Comparison of ENCODE assay signal across 20 cellular contexts in the genomic region with DNA sequence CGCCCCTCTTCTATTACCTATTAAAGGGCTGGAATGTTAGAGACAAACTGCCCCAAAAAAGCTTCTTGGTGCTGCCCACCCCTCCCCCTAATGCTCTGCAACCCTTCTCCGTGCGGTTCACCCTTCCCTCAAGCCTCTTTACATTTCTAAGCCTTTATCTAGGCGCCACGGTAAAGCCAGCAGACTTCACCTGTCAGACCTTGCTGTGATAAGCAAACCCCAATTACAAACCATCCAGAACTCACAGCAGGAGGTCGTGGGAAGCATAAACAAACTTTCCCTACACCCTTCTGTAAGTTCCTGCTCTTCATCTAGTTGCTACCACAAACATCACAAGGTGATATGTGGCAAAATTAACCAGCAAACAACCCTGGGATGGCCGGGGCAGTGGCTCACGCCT. TPM values are rescaled to one million over a fixed set of nuclear protein-coding genes. Genes with fewer than 3 reads are reported as not detected.
A peak's percentile ranks its signal among the peaks of the same experiment; 100 is the strongest.
DNase-seq lines count a peak whose midpoint lies in the region; ATAC-seq, FAIRE-seq and TF ChIP-seq lines count a peak whose summit lies in the region.
"Had no signal": no experiment of that assay in that cellular context is flagged by ENCODE, and none has a peak within 500 bp of the region (broad histone marks: within the 10 kb centered on the region; RNA-seq: fewer than 3 reads in every experiment).

No MANE protein-coding gene starts in this region.

- H3K14ac ChIP-seq in H1 (ENCODE audit: insufficient read length): no peak overlapping the region

- H3F3A ChIP-seq in neural progenitor cell (ENCODE audit: low read depth): peaks cover 14% of the 10 kb centered on the region

- H3K27ac Mint-ChIP-seq in neural progenitor cell: no peak overlapping the region

- H3K36me3 ChIP-seq in HUES6 (ENCODE audit: control insufficient read depth, insufficient read depth, low read length): no peaks in the 10 kb centered on the region; the same call in 1 of the 2 replicates
- H3K36me3 ChIP-seq in H1 (ENCODE audit: control insufficient read depth in 2 of 4, insufficient read depth in 4 of 4, low read length in 3 of 4): no peaks in the 10 kb centered on the region
- no peaks in the 10 kb centered on the region for H3K36me3 ChIP-seq in neural progenitor cell
- no peaks in the 10 kb centered on the region for H3K36me3 ChIP-seq in Karpas-422 (ENCODE audit: insufficient read depth, low read length)

- no peak overlapping the region for H4K5ac ChIP-seq in H1 (ENCODE audit: insufficient read length, low read depth, low read length)

- no peak overlapping the region for H2AK5ac ChIP-seq in H1 (ENCODE audit: low read depth, low read length)

- no peak overlapping the region for H4K91ac ChIP-seq in H1 (replicated peaks; ENCODE audit: insufficient read length, low read length)

- peaks cover 6% of the 10 kb centered on the region; the same call in 1 of the 2 replicates for H3K9me3 ChIP-seq in HUES6 (ENCODE audit: control insufficient read depth, insufficient read depth, low read depth, low read length)
- H3K9me3 ChIP-seq in H1 (ENCODE audit: insufficient read depth in 2 of 2, low read depth in 1 of 2, low read length in 1 of 2): no peaks in the 10 kb centered on the region
- no peaks in the 10 kb centered on the region for H3K9me3 ChIP-seq in neural progenitor cell (ENCODE audit: low read depth)
- no peaks in the 10 kb centered on the region for H3K9me3 ChIP-seq in Karpas-422 (ENCODE audit: low read length)
- H3K9me3 ChIP-seq: Caco-2 had no signal

- no peak for TF ChIP-seq EP300 in H1 (IDR thresholded peaks at IDR 0.05; ENCODE audit: borderline replicate concordance in 1 of 2, low read depth in 2 of 2, low read length in 2 of 2)

- H3K79me1 ChIP-seq in H1 (ENCODE audit: low read depth, low read length): no peaks in the 10 kb centered on the region

- no peak for TF ChIP-seq CTCF in H1 (IDR thresholded peaks at IDR 0.05; ENCODE audit: control extremely low read depth in 1 of 3, insufficient read depth in 1 of 3, low read depth in 1 of 3, low read length in 3 of 3)
- TF ChIP-seq CTCF in neural progenitor cell (IDR thresholded peaks at IDR 0.05): no peak

- H3K9ac ChIP-seq in HUES6 (ENCODE audit: low read length) (no peak overlapping the region), H1 (replicated peaks in 1 of 4; ENCODE audit: extremely low read depth in 1 of 4, low read depth in 3 of 4, low read length in 3 of 4) (no peak overlapping the region), neural progenitor cell (no peak overlapping the region), Karpas-422 (ENCODE audit: low read length) (no peak overlapping the region)

- no peak overlapping the region for H2BK5ac ChIP-seq in H1 (ENCODE audit: low read depth, low read length)

- H3K27me3 ChIP-seq in HUES6 (ENCODE audit: control insufficient read depth, insufficient read depth, low read length) (peaks cover 16% of the 10 kb centered on the region), H1 (replicated peaks in 1 of 4; ENCODE audit: control insufficient read depth in 3 of 4, extremely low read depth in 1 of 4, insufficient read depth in 3 of 4, low read length in 3 of 4) (peaks cover 3 to 24% (median 20%) of the 10 kb centered on the region in 4 experiments; a peak in 4 of 7 replicates), neural progenitor cell (no peaks in the 10 kb centered on the region), Karpas-422 (ENCODE audit: low read length) (no peaks in the 10 kb centered on the region)

- no peak overlapping the region for H2BK12ac ChIP-seq in H1 (ENCODE audit: low read depth, low read length)

- H2BK120ac ChIP-seq in H1 (replicated peaks; ENCODE audit: low read depth, low read length): no peak overlapping the region

- TF ChIP-seq RAD21 in H1 (IDR thresholded peaks at IDR 0.05 in 1 of 2, conservative IDR thresholded peaks at IDR 0.05 in 1 of 2; ENCODE audit: low read depth in 2 of 2, low read length in 2 of 2): no peak

- H2AFZ ChIP-seq in H1 (ENCODE audit: low read length): no peak overlapping the region
- H2AFZ ChIP-seq in neural progenitor cell (replicated peaks): no peak overlapping the region
- no peak overlapping the region for H2AFZ ChIP-seq in Karpas-422 (ENCODE audit: low read length)

- H3K18ac ChIP-seq in H1 (ENCODE audit: extremely low read depth, low read length): no peak overlapping the region

- H3K23me2 ChIP-seq in H1 (ENCODE audit: low read depth, low read length): peaks cover 2% of the 10 kb centered on the region; the same call in 1 of the 2 replicates

- TF ChIP-seq POLR2A in H1 (IDR thresholded peaks at IDR 0.05; ENCODE audit: control extremely low read depth in 1 of 2, low read depth in 2 of 2, low read length in 2 of 2): no peak

- no peak overlapping the region for H2BK15ac ChIP-seq in H1 (ENCODE audit: low read length)

- H3K23ac ChIP-seq in H1 (ENCODE audit: insufficient read length): no peak overlapping the region

- H3K4me2 ChIP-seq in H1 (ENCODE audit: insufficient read depth in 1 of 2, low read depth in 2 of 2, low read length in 2 of 2) (peak overlapping the region; percentile 46 to 52), neural progenitor cell (peak overlapping the region; percentile 23), Karpas-422 (ENCODE audit: low read depth, low read length, poor library complexity, severe bottlenecking) (no peak overlapping the region)

- H3K9me2 ChIP-seq in Karpas-422 (replicated peaks; ENCODE audit: insufficient read depth, low read length): no peaks in the 10 kb centered on the region

- no peak overlapping the region for H3K4me3 Mint-ChIP-seq in neural progenitor cell

- FAIRE-seq in H1 (lab: Jason Lieb, UNC): no peak
- FAIRE-seq: GM19239 had no signal

- H3K27ac ChIP-seq in HUES6 (ENCODE audit: low read depth, low read length): no peak overlapping the region
- no peak overlapping the region for H3K27ac ChIP-seq in H1 (ENCODE audit: low read depth, low read length)
- H3K27ac ChIP-seq in neural progenitor cell: no peak overlapping the region
- no peak overlapping the region for H3K27ac ChIP-seq in Karpas-422 (ENCODE audit: low read length)
- H3K27ac ChIP-seq: HL-60, RWPE1 had no signal

- H4K8ac ChIP-seq in H1 (ENCODE audit: extremely low read depth, insufficient read depth, low read length): no peak overlapping the region

- POLR2A ChIA-PET in H1 (lab: Charles Lee; ENCODE audit: partially characterized antibody): no interaction called here

- H3K79me2 ChIP-seq in H1 (ENCODE audit: control insufficient read depth in 1 of 2, insufficient read depth in 2 of 2, low read length in 2 of 2): no peaks in the 10 kb centered on the region
- H3K79me2 ChIP-seq in neural progenitor cell (ENCODE audit: low read depth): no peaks in the 10 kb centered on the region
- no peaks in the 10 kb centered on the region for H3K79me2 ChIP-seq in Karpas-422 (ENCODE audit: low read length)

- CTCF ChIA-PET in H1 (lab: Charles Lee; ENCODE audit: partially characterized antibody): no interaction called here

- no peak overlapping the region for H2BK20ac ChIP-seq in H1 (ENCODE audit: low read length)

- H3K56ac ChIP-seq in H1 (replicated peaks; ENCODE audit: insufficient read length, low read depth, low read length): no peak overlapping the region

- H3K4ac ChIP-seq in H1 (replicated peaks; ENCODE audit: insufficient read length, low read depth, low read length): no peak overlapping the region

- H3K27me3 Mint-ChIP-seq in neural progenitor cell (ENCODE audit: insufficient read depth, low read depth): peaks cover 3% of the 10 kb centered on the region

- no peaks in the 10 kb centered on the region for H4K20me1 ChIP-seq in H1 (replicated peaks in 1 of 2; ENCODE audit: control insufficient read depth in 1 of 2, insufficient read depth in 2 of 2, low read length in 2 of 2)
- H4K20me1 ChIP-seq in neural progenitor cell (ENCODE audit: low read depth): no peaks in the 10 kb centered on the region
- H4K20me1 ChIP-seq in Karpas-422 (ENCODE audit: insufficient read depth, low read depth, low read length): no peaks in the 10 kb centered on the region

- H3K4me1 Mint-ChIP-seq in neural progenitor cell: peaks cover 5% of the 10 kb centered on the region

- no peaks in the 10 kb centered on the region for H3K9me3 Mint-ChIP-seq in neural progenitor cell

- H3K4me3 ChIP-seq in HUES6 (ENCODE audit: low read depth, low read length) (peak overlapping the region; percentile 32; the same call in 1 of the 2 replicates), H1 (ENCODE audit: extremely low read depth in 1 of 4, insufficient read depth in 2 of 4, low read depth in 3 of 4, low read length in 4 of 4) (no peak overlapping the region; a peak in 1 of 8 replicates), neural progenitor cell (no peak overlapping the region), Karpas-422 (ENCODE audit: low read length) (no peak overlapping the region)

- peaks cover 4% of the 10 kb centered on the region for H3K36me3 Mint-ChIP-seq in neural progenitor cell

- H3K4me1 ChIP-seq in HUES6 (ENCODE audit: control insufficient read depth, insufficient read depth, low read length) (peaks cover 25% of the 10 kb centered on the region), H1 (replicated peaks in 1 of 4; ENCODE audit: control insufficient read depth in 3 of 4, insufficient read depth in 4 of 4, low read length in 3 of 4) (peaks cover 3 to 15% (median 7%) of the 10 kb centered on the region in 4 experiments; a peak in 5 of 7 replicates), neural progenitor cell (peaks cover 12% of the 10 kb centered on the region), Karpas-422 (ENCODE audit: low read length) (no peaks in the 10 kb centered on the region)
- H3K4me1 ChIP-seq: Caco-2 had no signal

- DNase-seq in NCI-H226: peak; percentile 31
- no peak for DNase-seq in H1 (ENCODE audit: low read depth in 1 of 2, low spot score in 2 of 2)
- no peak for DNase-seq in neural progenitor cell (ENCODE audit: low spot score)
- DNase-seq in NCI-H774 (lab: John Stamatoyannopoulos, UW): no peak
- no peak for DNase-seq in Karpas-422
- DNase-seq: Caco-2, DMS153, HCEC 1CT, NCI-H1105, NCI-H1930, NCI-H2171, NCI-H446 treated with DMSO at 0.1 percent for 48 hours, NCI-H748 treated with DMSO at 0.1 percent for 48 hours, PC-3, SW 1271 had no signal

- WGBS in H1 (ENCODE audit: extremely low coverage in 1 of 2, insufficient coverage in 1 of 2, insufficient read length in 1 of 2, insufficient replicate concordance in 2 of 2, low coverage in 1 of 2, low lambda C conversion rate in 2 of 2, missing lambda C conversion rate in 1 of 2), 2 experiments: 23% methylated on average over 8 of the region's 8 CpGs; no CpG with 5 or more reads in 1 of the 2 experiments

- no peak for ATAC-seq in GM19395 (IDR thresholded peaks at IDR 0.05; ENCODE audit: unreplicated experiment)
- ATAC-seq: PC-3 had no signal

RNA-seq across cellular contexts. Expression of a gene that starts 56.8 kb away (rescaled TPM):
- 1.7 and 2.5 TPM in 2 replicates for total RNA-seq in H1 (2021; fragmentation: NEBNext Ultra II Directional; extraction: Animal tissue kit (Norgen Biotek cat#: 25700))
- polyA plus RNA-seq in H1 (2011; rRNA removed): 2.1 and 2.8 TPM in 2 replicates
- 2.8 TPM for polyA plus RNA-seq in H1 (2011; cell fraction: cytosol; rRNA removed)
- polyA plus RNA-seq in H1 (2011; cell fraction: nucleus; rRNA removed): 5.2 TPM
- 2.3 to 2.7 TPM (median 2.5 TPM) in 4 replicates for polyA plus RNA-seq in H1 (2012, experiment 1 of 2)
- 1.3 TPM for polyA plus RNA-seq in H1 (2012, experiment 2 of 2)
- 1.6 TPM for polyA plus RNA-seq in H1 (2013, experiment 1 of 2)
- 2.1 TPM for polyA plus RNA-seq in H1 (2013, experiment 2 of 2)
- 1.7 and 3.7 TPM in 2 replicates for polyA minus RNA-seq in H1 (2011; rRNA and poly(A)+ RNA removed)
- 1.8 TPM for polyA minus RNA-seq in H1 (2011; cell fraction: cytosol; rRNA and poly(A)+ RNA removed)
- polyA minus RNA-seq in H1 (2011; cell fraction: nucleus; rRNA and poly(A)+ RNA removed): 6.1 TPM
- 9.3 and 9.9 TPM in 2 replicates for total RNA-seq in neural progenitor cell (ENCODE audit: low replicate concordance)
- total RNA-seq in Karpas-422 (2014; rRNA removed; shearing (Covaris generic); ENCODE audit: low replicate concordance): 4.4 and 12.3 TPM in 2 replicates
